In genomic region chr5:77733130-77733529, GRCh38 we compare ENCODE assay signal across 22 cellular contexts.
"Had no signal": no experiment of that assay in that cellular context is flagged by ENCODE, and none has a peak within 500 bp of the region (broad histone marks: within the 10 kb centered on the region; RNA-seq: fewer than 3 reads in every experiment).

No MANE protein-coding gene starts in this region.

- ATAC-seq: HepG2, Panc1, PC-3 had no signal

- H3K9ac ChIP-seq: SK-N-SH had no signal

- H3K4me2 ChIP-seq: SK-N-SH had no signal

- H3K27ac ChIP-seq: RWPE1 had no signal

- H3K9me3 ChIP-seq: SK-N-SH had no signal

- DNase-seq: IMR-90, Karpas-422, KG1, MM.1S, NCI-H1092 treated with DMSO at 0.1 percent for 48 hours, NCI-H1436, NCI-H187, NCI-H2029, NCI-H2081 treated with DMSO at 0.1 percent for 48 hours, NCI-H2171, NCI-H226, NCI-H446, NCI-H510A, NCI-H524 treated with DMSO at 0.1 percent for 48 hours, NCI-H69, NCI-H774, PC-3, SHP77, SK-N-SH had no signal
